1 cellular context compared by ENCODE assay signal in genomic region chr3:58201451-58201850, GRCh38.
A peak's percentile ranks its signal among the peaks of the same experiment; 100 is the strongest.
TF ChIP-seq lines count a peak whose summit lies in the region.

No MANE protein-coding gene starts in this region.

TF ChIP-seq in HepG2, 621 proteins besides CTCF, POLR2A, EP300 and RAD21 (continued from another document):
- peak; percentile 45; the same call in 1 of the 2 replicates for TF ChIP-seq MLX (CRISPR knock-in tag; IDR thresholded peaks at IDR 0.05)
- peak; percentile 43; the same call in 1 of the 2 replicates for TF ChIP-seq ZNF331 (CRISPR knock-in tag; IDR thresholded peaks at IDR 0.05)
- TF ChIP-seq ZFP1 (CRISPR knock-in tag; IDR thresholded peaks at IDR 0.05) = peak; percentile 99
- peak; percentile 60; the same call in 1 of the 2 replicates for TF ChIP-seq ZNF614 (CRISPR knock-in tag; IDR thresholded peaks at IDR 0.05; ENCODE audit: borderline replicate concordance)
- peak; percentile 28; the same call in 1 of the 2 replicates for TF ChIP-seq KMT2B (CRISPR knock-in tag; IDR thresholded peaks at IDR 0.05)
- peak; percentile 59; the same call in 1 of the 2 replicates for TF ChIP-seq RCOR2 (CRISPR knock-in tag; IDR thresholded peaks at IDR 0.05)
